8 cellular contexts compared by ENCODE assay signal in the genomic region with DNA sequence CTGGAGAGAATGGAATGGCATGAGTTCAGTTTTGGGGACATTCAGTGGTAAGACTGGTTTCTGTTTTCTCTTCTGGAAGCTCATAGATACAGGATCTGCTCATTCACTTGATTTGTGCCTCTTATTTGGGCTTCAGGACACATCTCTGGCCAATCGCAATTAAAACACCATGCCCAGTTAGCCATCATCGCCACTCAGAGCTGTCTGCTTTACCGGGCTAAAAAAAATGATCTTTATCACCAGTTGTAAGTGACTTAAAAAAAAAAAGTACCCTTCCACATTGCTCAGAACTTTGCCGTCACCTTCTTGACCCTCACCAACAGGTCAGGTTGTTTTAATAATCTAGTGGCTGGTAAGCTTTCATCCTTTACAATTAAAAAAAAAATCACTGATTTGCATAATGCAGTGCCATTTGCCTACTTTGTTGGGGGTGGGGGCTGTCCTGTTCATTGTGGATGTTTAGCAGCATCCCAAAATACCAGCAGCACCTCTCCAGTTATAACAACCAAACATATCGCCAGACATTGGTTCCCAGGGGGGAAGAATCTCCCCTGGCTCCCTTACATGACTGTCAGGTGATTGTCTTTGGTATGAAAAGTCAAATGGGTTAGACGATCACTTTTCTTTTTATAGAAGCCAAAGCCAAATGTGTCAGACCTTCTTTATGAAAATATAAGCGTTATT.
DNase-seq lines count a peak whose midpoint lies in the region; ATAC-seq and TF ChIP-seq lines count a peak whose summit lies in the region.

No MANE protein-coding gene starts in this region.

- H3K9me3 Mint-ChIP-seq in nephron progenitor cell = no peaks in the 10 kb centered on the region

- H3K36me3 ChIP-seq in skeletal muscle tissue (ENCODE audit: control insufficient read depth in 3 of 3, insufficient read depth in 3 of 3, low read length in 3 of 3) = no peaks in the 10 kb centered on the region

- H3K27me3 Mint-ChIP-seq in T-helper 17 cell = no peaks in the 10 kb centered on the region
- H3K27me3 Mint-ChIP-seq in nephron progenitor cell (ENCODE audit: low read depth, poor library complexity) = peaks cover 20% of the 10 kb centered on the region

- H3K4me3 ChIP-seq in fibroblast of villous mesenchyme (ENCODE audit: low read depth, low read length) (peak overlapping the region; percentile 58), skeletal muscle tissue (ENCODE audit: low read length in 3 of 3) (peak overlapping the region; percentile 30 to 49 (median 47))

- H3K4me1 Mint-ChIP-seq in T-helper 17 cell (peaks cover 68% of the 10 kb centered on the region), nephron progenitor cell (peaks cover 27% of the 10 kb centered on the region)

- TF ChIP-seq CTCF in fibroblast of villous mesenchyme (IDR thresholded peaks at IDR 0.05; ENCODE audit: insufficient read depth, low read depth, low read length) (no peak), nephron progenitor cell (IDR thresholded peaks at IDR 0.05) (no peak)

- DNase-seq in T-helper 17 cell = no peak
- peak; percentile 45 for DNase-seq in fibroblast of villous mesenchyme (ENCODE audit: low read depth)
- no peak for DNase-seq in nephron progenitor cell
- no peak for DNase-seq in NCI-H1105 treated with DMSO at 0.1 percent for 48 hours (lab: John Stamatoyannopoulos, UW)
- DNase-seq in DMS53 (lab: John Stamatoyannopoulos, UW) = no peak

- peak overlapping the region in 2 of 3 donors; percentile 25 to 58 for H3K9ac ChIP-seq in skeletal muscle tissue (ENCODE audit: low read depth in 1 of 3, low read length in 3 of 3)

- H3K27me3 ChIP-seq in skeletal muscle tissue (ENCODE audit: control insufficient read depth in 3 of 3, insufficient read depth in 3 of 3, low read length in 3 of 3) = peaks cover 0 to 5% (median 0%) of the 10 kb centered on the region in 3 donors

- H3K36me3 Mint-ChIP-seq in T-helper 17 cell (ENCODE audit: low read depth) = peaks cover 4% of the 10 kb centered on the region
- no peaks in the 10 kb centered on the region for H3K36me3 Mint-ChIP-seq in nephron progenitor cell (ENCODE audit: low read depth)

- H3K4me3 Mint-ChIP-seq in T-helper 17 cell (peak overlapping the region; percentile 83), nephron progenitor cell (no peak overlapping the region)

- peak; percentile 6 for ATAC-seq in GM18861 (IDR thresholded peaks at IDR 0.05; ENCODE audit: unreplicated experiment)
- no peak for ATAC-seq in T-helper 17 cell
- ATAC-seq in GM18498 (IDR thresholded peaks at IDR 0.05; ENCODE audit: unreplicated experiment) = no peak

- peak overlapping the region; percentile 64 for H3K27ac ChIP-seq in skeletal muscle tissue (ENCODE audit: low read depth, low read length)

- H3K9me3 ChIP-seq in T-helper 17 cell (ENCODE audit: control insufficient read depth, low read length, poor library complexity, severe bottlenecking) (no peaks in the 10 kb centered on the region), skeletal muscle tissue (ENCODE audit: control insufficient read depth in 3 of 3, low read length in 3 of 3) (no peaks in the 10 kb centered on the region)

- H3K4me1 ChIP-seq in skeletal muscle tissue (ENCODE audit: control insufficient read depth in 3 of 3, insufficient read depth in 3 of 3, low read length in 3 of 3) = peaks cover 32 to 35% (median 35%) of the 10 kb centered on the region in 3 donors

- H3K27ac Mint-ChIP-seq in T-helper 17 cell (peak overlapping the region; percentile 95), nephron progenitor cell (no peak overlapping the region)
